In genomic region chr17:2398655-2399571, GRCh38 we compare ENCODE assay signal across 1 cellular context.
TF ChIP-seq lines count a peak whose summit lies in the region.

No MANE protein-coding gene starts in this region.

TF ChIP-seq in HepG2, 621 proteins besides CTCF, POLR2A, EP300 and RAD21 (continued from another document and continues in another):
- TF ChIP-seq SOX5 (CRISPR knock-in tag; IDR thresholded peaks at IDR 0.05; ENCODE audit: borderline replicate concordance) (peak; percentile 47; the same call in 1 of the 2 replicates), AFF4 (CRISPR knock-in tag; IDR thresholded peaks at IDR 0.05) (no peak), CCDC6 (CRISPR knock-in tag; IDR thresholded peaks at IDR 0.05) (0 out of 2 replicates have a peak, but pooled peaks have one; percentile 50), ZNF512 (CRISPR knock-in tag; IDR thresholded peaks at IDR 0.05) (no peak), ZBTB2 (CRISPR knock-in tag; IDR thresholded peaks at IDR 0.05; ENCODE audit: low read depth) (0 out of 2 replicates have a peak, but pooled peaks have one; percentile 50), BCLAF1 (IDR thresholded peaks at IDR 0.05) (no peak), MAX (IDR thresholded peaks at IDR 0.05) (peak; percentile 33; the same call in 1 of the 2 replicates), NFAT5 (CRISPR knock-in tag; IDR thresholded peaks at IDR 0.05) (no peak), THAP8 (CRISPR knock-in tag; IDR thresholded peaks at IDR 0.05; ENCODE audit: borderline replicate concordance) (no peak), ZNF790 (CRISPR knock-in tag; IDR thresholded peaks at IDR 0.05; ENCODE audit: borderline replicate concordance) (0 out of 2 replicates have a peak, but pooled peaks have one; percentile 24), PATZ1 (CRISPR knock-in tag; IDR thresholded peaks at IDR 0.05) (peak; percentile 22), HOXD1 (CRISPR knock-in tag; IDR thresholded peaks at IDR 0.05) (no peak), ZNF547 (CRISPR knock-in tag; IDR thresholded peaks at IDR 0.05) (no peak), CERS6 (CRISPR knock-in tag; IDR thresholded peaks at IDR 0.05) (no peak), XRCC5 (optimal IDR thresholded peaks at IDR 0.05; ENCODE audit: low read length) (no peak), ZNF468 (CRISPR knock-in tag; IDR thresholded peaks at IDR 0.05) (no peak), SMARCE1 (IDR thresholded peaks at IDR 0.05; ENCODE audit: borderline replicate concordance) (no peak), ZNF414 (CRISPR knock-in tag; IDR thresholded peaks at IDR 0.05) (peak; percentile 51), ZNF33A (CRISPR knock-in tag; IDR thresholded peaks at IDR 0.05; ENCODE audit: borderline replicate concordance) (no peak), ZNF556 (CRISPR knock-in tag; IDR thresholded peaks at IDR 0.05; ENCODE audit: borderline replicate concordance) (no peak), CHD4 (IDR thresholded peaks at IDR 0.05; ENCODE audit: borderline replicate concordance, low read length) (peak; percentile 70; the same call in 1 of the 2 replicates), MYPOP (CRISPR knock-in tag; IDR thresholded peaks at IDR 0.05) (peak; percentile 60; the same call in 1 of the 2 replicates), ZNF576 (CRISPR knock-in tag; IDR thresholded peaks at IDR 0.05) (no peak), ZSCAN20 (CRISPR knock-in tag; IDR thresholded peaks at IDR 0.05; ENCODE audit: borderline replicate concordance) (no peak), ZNF44 (CRISPR knock-in tag; IDR thresholded peaks at IDR 0.05) (no peak), TP53 (CRISPR knock-in tag; conservative IDR thresholded peaks at IDR 0.05) (no peak), NCOA2 (CRISPR knock-in tag; IDR thresholded peaks at IDR 0.05) (0 out of 2 replicates have a peak, but pooled peaks have one; percentile 6)
